ENCODE assay signal across 19 cellular contexts in genomic region chrX:117996408-117996807, GRCh38.
"Had no signal": no experiment of that assay in that cellular context is flagged by ENCODE, and none has a peak within 500 bp of the region (broad histone marks: within the 10 kb centered on the region; RNA-seq: fewer than 3 reads in every experiment).

No MANE protein-coding gene starts in this region.

- H3K27me3 Mint-ChIP-seq: stimulated activated naive B cell treated with anti-CD40 and anti-IgM and Interleukin-4, amounts not matched to agents 10 μg/mL and 1 μg/mL and 100 μg/mL, for 72 hours; stimulated activated naive CD8-positive, alpha-beta T cell treated with anti-CD3 and anti-CD28 coated beads, Interleukin-15, Interleukin-2, amounts not matched to agents 100 ng/mL and 50 ng/mL, for 24 hours had no signal

- H3K27ac ChIP-seq: dorsolateral prefrontal cortex, esophagus squamous epithelium, lower lobe of right lung, neutrophil, pancreas, spleen, thoracic aorta, tibial nerve, upper lobe of left lung had no signal

- H3K4me1 ChIP-seq: lower lobe of right lung, pancreas, spleen, tibial nerve, upper lobe of left lung had no signal

- H3K9me3 Mint-ChIP-seq: memory B cell; natural killer cell; stimulated activated naive CD8-positive, alpha-beta T cell treated with anti-CD3 and anti-CD28 coated beads, Interleukin-15, Interleukin-2, amounts not matched to agents 100 ng/mL and 50 ng/mL, for 24 hours had no signal

- DNase-seq: dorsolateral prefrontal cortex; effector CD4-positive, alpha-beta T cell; esophagus squamous epithelium; hypothalamus; immature natural killer cell; islet precursor cell; left ventricle myocardium superior; lower lobe of right lung; natural killer cell; pancreas; spleen; stimulated activated naive B cell treated with anti-CD40 and anti-IgM and Interleukin-4, amounts not matched to agents 10 μg/mL and 1 μg/mL and 100 μg/mL, for 72 hours; upper lobe of left lung had no signal

- H3K27ac Mint-ChIP-seq: immature natural killer cell; memory B cell; natural killer cell; stimulated activated naive B cell treated with anti-CD40 and anti-IgM and Interleukin-4, amounts not matched to agents 10 μg/mL and 1 μg/mL and 100 μg/mL, for 72 hours; stimulated activated naive CD8-positive, alpha-beta T cell treated with anti-CD3 and anti-CD28 coated beads, Interleukin-15, Interleukin-2, amounts not matched to agents 100 ng/mL and 50 ng/mL, for 24 hours had no signal

- H3K27me3 ChIP-seq: esophagus squamous epithelium, neutrophil, pancreas, spleen, tibial nerve, upper lobe of left lung had no signal

- H3K9me3 ChIP-seq: esophagus squamous epithelium, lower lobe of right lung, neutrophil, pancreas, spleen, thoracic aorta, tibial nerve, upper lobe of left lung had no signal

- H3K36me3 ChIP-seq: esophagus squamous epithelium, lower lobe of right lung, neutrophil, pancreas, spleen, thoracic aorta, tibial nerve, upper lobe of left lung had no signal

- ATAC-seq: left ventricle myocardium superior; lower lobe of right lung; natural killer cell; pancreas; sciatic nerve; stimulated activated naive B cell treated with anti-CD40 and anti-IgM and Interleukin-4, amounts not matched to agents 10 μg/mL and 1 μg/mL and 100 μg/mL, for 72 hours had no signal

- H3K4me3 ChIP-seq: dorsolateral prefrontal cortex, esophagus squamous epithelium, lower lobe of right lung, pancreas, spleen, thoracic aorta, tibial nerve, upper lobe of left lung had no signal

- H3K36me3 Mint-ChIP-seq: immature natural killer cell; memory B cell; natural killer cell; stimulated activated naive B cell treated with anti-CD40 and anti-IgM and Interleukin-4, amounts not matched to agents 10 μg/mL and 1 μg/mL and 100 μg/mL, for 72 hours had no signal

- H3K4me1 Mint-ChIP-seq: immature natural killer cell; memory B cell; natural killer cell; stimulated activated naive B cell treated with anti-CD40 and anti-IgM and Interleukin-4, amounts not matched to agents 10 μg/mL and 1 μg/mL and 100 μg/mL, for 72 hours had no signal

- H3K4me3 Mint-ChIP-seq: immature natural killer cell; memory B cell; natural killer cell; stimulated activated naive B cell treated with anti-CD40 and anti-IgM and Interleukin-4, amounts not matched to agents 10 μg/mL and 1 μg/mL and 100 μg/mL, for 72 hours; stimulated activated naive CD8-positive, alpha-beta T cell treated with anti-CD3 and anti-CD28 coated beads, Interleukin-15, Interleukin-2, amounts not matched to agents 100 ng/mL and 50 ng/mL, for 24 hours had no signal
